ENCODE assay signal across 20 cellular contexts in the genomic region with DNA sequence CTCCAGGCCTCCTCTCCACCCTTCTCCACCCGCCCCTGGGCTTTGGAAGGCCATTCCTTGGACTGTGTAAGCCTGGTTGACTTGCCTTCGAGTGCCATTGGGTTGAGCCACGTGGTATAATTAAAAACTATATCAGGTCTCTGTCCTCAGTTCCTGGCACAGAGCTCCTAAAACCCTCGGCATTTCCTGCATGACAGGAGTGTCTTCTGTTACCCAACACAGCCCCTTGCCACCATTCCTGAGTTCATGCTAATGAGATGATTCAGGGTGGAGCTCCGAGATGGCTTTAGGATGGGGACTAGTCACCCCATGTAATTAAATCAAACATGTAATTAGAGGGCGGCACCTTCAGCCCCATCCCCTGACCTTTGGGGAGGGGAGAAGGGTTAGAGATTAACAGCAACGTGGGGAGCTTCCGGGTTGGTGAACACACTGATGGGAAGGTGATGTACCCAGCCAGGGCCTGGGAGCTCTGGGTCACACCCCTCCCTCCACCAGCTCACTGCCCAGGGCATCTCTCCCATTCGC.
DNase-seq lines count a peak whose midpoint lies in the region; ATAC-seq and TF ChIP-seq lines count a peak whose summit lies in the region.
"Had no signal": no experiment of that assay in that cellular context is flagged by ENCODE, and none has a peak within 500 bp of the region (broad histone marks: within the 10 kb centered on the region; RNA-seq: fewer than 3 reads in every experiment).

No MANE protein-coding gene starts in this region.

- H3K27ac ChIP-seq in BLaER1 treated with 17β-estradiol and CSF1 and Interleukin-3, amounts not matched to agents 10 nM and 100 nM, result peak overlapping the region in 6 of 11 experiments; percentile 7 to 75 (median 64); a peak in 8 of 22 replicates
- H3K27ac ChIP-seq in esophagus muscularis mucosa (replicated peaks in 1 of 4), result no peak overlapping the region
- no peak overlapping the region for H3K27ac ChIP-seq in psoas muscle
- no peak overlapping the region for H3K27ac ChIP-seq in breast epithelium

- WGBS in esophagus muscularis mucosa, result 86% methylated on average over 9 of the region's 9 CpGs
- WGBS in psoas muscle, 3 donors, result 65 to 69% (median 67%) methylated on average over 9 of the region's 9 CpGs

- DNase-seq in NCI-H69 (lab: John Stamatoyannopoulos, UW), result peak; percentile 74
- DNase-seq in esophagus muscularis mucosa (ENCODE audit: extremely low spot score), result peak; percentile 57
- no peak for DNase-seq in psoas muscle
- no peak for DNase-seq in breast epithelium (ENCODE audit: low spot score in 2 of 2)
- no peak for DNase-seq in NCI-H446 (lab: John Stamatoyannopoulos, UW)
- no peak for DNase-seq in T-helper 2 cell
- DNase-seq: ACHN; CD4-positive, CD25-positive, alpha-beta regulatory T cell; COR-L47; DMS 273 treated with DMSO at 0.1 percent for 48 hours; GDM1; H9; IMR-90; NCI-H1436 treated with DMSO at 0.1 percent for 48 hours; NCI-H2029; NCI-H345; NCI-H526 treated with DMSO at 0.1 percent for 48 hours; OCI-M1; Right ventricle myocardium superior had no signal

- H3K36me3 ChIP-seq in BLaER1 treated with 17β-estradiol and CSF1 and Interleukin-3, amounts not matched to agents 10 nM and 100 nM, result no peaks in the 10 kb centered on the region
- H3K36me3 ChIP-seq in esophagus muscularis mucosa, result no peaks in the 10 kb centered on the region
- H3K36me3 ChIP-seq in psoas muscle (ENCODE audit: insufficient read depth in 1 of 2, low read depth in 1 of 2), result no peaks in the 10 kb centered on the region
- no peaks in the 10 kb centered on the region for H3K36me3 ChIP-seq in breast epithelium

- no peak for TF ChIP-seq EP300 in esophagus muscularis mucosa (IDR thresholded peaks at IDR 0.05)

- no peak for TF ChIP-seq CTCF in esophagus muscularis mucosa (IDR thresholded peaks at IDR 0.05)
- TF ChIP-seq CTCF in psoas muscle (IDR thresholded peaks at IDR 0.05), result no peak
- TF ChIP-seq CTCF in breast epithelium (IDR thresholded peaks at IDR 0.05), result no peak

- H3K27me3 ChIP-seq in BLaER1 treated with 17β-estradiol and CSF1 and Interleukin-3, amounts not matched to agents 10 nM and 100 nM, result no peaks in the 10 kb centered on the region
- no peaks in the 10 kb centered on the region for H3K27me3 ChIP-seq in esophagus muscularis mucosa
- H3K27me3 ChIP-seq in psoas muscle (ENCODE audit: insufficient read depth in 3 of 3, low read length in 2 of 3), result no peaks in the 10 kb centered on the region
- H3K27me3 ChIP-seq in breast epithelium, result no peaks in the 10 kb centered on the region

- H3K4me3 ChIP-seq in BLaER1 treated with 17β-estradiol and CSF1 and Interleukin-3, amounts not matched to agents 10 nM and 100 nM, result no peak overlapping the region
- H3K4me3 ChIP-seq in esophagus muscularis mucosa (no peak overlapping the region), psoas muscle (no peak overlapping the region), breast epithelium (no peak overlapping the region)

- H4K20me1 ChIP-seq in BLaER1 treated with 17β-estradiol and CSF1 and Interleukin-3, amounts not matched to agents 10 nM and 100 nM, result no peaks in the 10 kb centered on the region

- intact Hi-C loops in esophagus muscularis mucosa (cut with DNase I) (no loop called here), psoas muscle (cut with DNase I) (no loop called here), breast epithelium (cut with DNase I; ENCODE audit: low total_unique reads) (no loop called here)

- ATAC-seq in psoas muscle, result peak in 3 of 4 donors; percentile 20 to 59 (median 37)

- peak overlapping the region in 10 of 11 experiments; percentile 13 to 91 (median 72); a peak in 16 of 22 replicates for H3K4me2 ChIP-seq in BLaER1 treated with 17β-estradiol and CSF1 and Interleukin-3, amounts not matched to agents 10 nM and 100 nM

- peaks cover 0 to 10% (median 0%) of the 10 kb centered on the region in 11 experiments; a peak in 5 of 22 replicates for H3K9me3 ChIP-seq in BLaER1 treated with 17β-estradiol and CSF1 and Interleukin-3, amounts not matched to agents 10 nM and 100 nM (replicated peaks in 1 of 11)
- H3K9me3 ChIP-seq in esophagus muscularis mucosa (no peaks in the 10 kb centered on the region), psoas muscle (no peaks in the 10 kb centered on the region), breast epithelium (no peaks in the 10 kb centered on the region)

- H3K4me1 ChIP-seq in BLaER1 treated with 17β-estradiol and CSF1 and Interleukin-3, amounts not matched to agents 10 nM and 100 nM, result peaks cover 33 to 66% (median 43%) of the 10 kb centered on the region in 10 experiments
- peaks cover 16 to 27% (median 18%) of the 10 kb centered on the region in 4 donors for H3K4me1 ChIP-seq in esophagus muscularis mucosa
- peaks cover 4% of the 10 kb centered on the region for H3K4me1 ChIP-seq in psoas muscle
- no peaks in the 10 kb centered on the region for H3K4me1 ChIP-seq in breast epithelium

- no peak for TF ChIP-seq POLR2A in esophagus muscularis mucosa (IDR thresholded peaks at IDR 0.05; ENCODE audit: low read depth)
- no peak for TF ChIP-seq POLR2A in breast epithelium (IDR thresholded peaks at IDR 0.05)

- peak overlapping the region in 1 of 11 experiments; percentile 16; a peak in 1 of 22 replicates for H3K9ac ChIP-seq in BLaER1 treated with 17β-estradiol and CSF1 and Interleukin-3, amounts not matched to agents 10 nM and 100 nM

Comparison
In these comparisons a context has a peak if more than half of its experiments do, and no peak if none do; other contexts are left out.
1. H3K27ac ChIP-seq: peak in BLaER1 treated with 17β-estradiol and CSF1 and Interleukin-3, amounts not matched to agents 10 nM and 100 nM (6 of 11); none in esophagus muscularis mucosa (0 of 4), psoas muscle (single experiment) and breast epithelium (0 of 2).
2. DNase-seq: peak in NCI-H69 (single experiment) and esophagus muscularis mucosa (single experiment); none in psoas muscle (0 of 2), breast epithelium (0 of 2), NCI-H446 (0 of 2) and T-helper 2 cell (0 of 5).